ENCODE assay signal across 15 cellular contexts in genomic region chr5:169719360-169720314, GRCh38.
DNase-seq lines count a peak whose midpoint lies in the region; ATAC-seq and TF ChIP-seq lines count a peak whose summit lies in the region.
"Had no signal": no experiment of that assay in that cellular context is flagged by ENCODE, and none has a peak within 500 bp of the region (broad histone marks: within the 10 kb centered on the region; RNA-seq: fewer than 3 reads in every experiment).

No MANE protein-coding gene starts in this region.

- intact Hi-C loops in breast epithelium (cut with DNase I; ENCODE audit: low total_unique reads), result no loop called here

- POLR2A ChIA-PET in GM10248 (lab: Yijun Ruan, JAX), result no interaction called here

- H3K36me3 ChIP-seq in breast epithelium, result no peaks in the 10 kb centered on the region

- H3K27me3 ChIP-seq in breast epithelium, result no peaks in the 10 kb centered on the region

- CTCF ChIA-PET in GM10248 (lab: Yijun Ruan, JAX), result interaction anchor here (0.9 to 3.7 kb wide), 6 partner anchors 8 to 107 kb away, joined by 3 to 12 read pairs (median 3); no protein-coding TSS in a partner anchor

- H3K4me3 ChIP-seq in breast epithelium, result no peak overlapping the region
- H3K4me3 ChIP-seq: psoas muscle had no signal

- no peaks in the 10 kb centered on the region for H3K9me3 ChIP-seq in breast epithelium
- H3K9me3 ChIP-seq: psoas muscle had no signal

- ATAC-seq in GM18909 (IDR thresholded peaks at IDR 0.05; ENCODE audit: poor library complexity, unreplicated experiment) (peak; percentile 60), GM21786 (IDR thresholded peaks at IDR 0.05; ENCODE audit: unreplicated experiment) (peak; percentile 74), HG03354 (IDR thresholded peaks at IDR 0.05; ENCODE audit: poor library complexity, severe bottlenecking, unreplicated experiment) (peak; percentile 63)
- ATAC-seq: psoas muscle had no signal

- no peaks in the 10 kb centered on the region for H3K4me1 ChIP-seq in breast epithelium
- H3K4me1 ChIP-seq: psoas muscle had no signal

- TF ChIP-seq POLR2A in breast epithelium (IDR thresholded peaks at IDR 0.05), result no peak

- TF ChIP-seq CTCF in GM10248 (IDR thresholded peaks at IDR 0.05; ENCODE audit: control extremely low read depth, extremely low read depth, low read depth, missing control alignments) (no peak), breast epithelium (IDR thresholded peaks at IDR 0.05) (no peak)

- no peak overlapping the region for H3K27ac ChIP-seq in breast epithelium
- H3K27ac ChIP-seq: psoas muscle had no signal

- DNase-seq in GM10248 (ENCODE audit: extremely low spot score) (peak; percentile 36), NOMO-1 (lab: John Stamatoyannopoulos, UW; ENCODE audit: unreplicated experiment in 2 of 2) (no peak), glomerular visceral epithelial cell (ENCODE audit: extremely low spot score) (no peak), breast epithelium (ENCODE audit: low spot score in 2 of 2) (no peak), DMS 273 (lab: John Stamatoyannopoulos, UW; ENCODE audit: unreplicated experiment) (no peak)
- DNase-seq: activated gamma-delta T cell treated with Interleukin-2 at 50 U/mL for 16 hours; central memory CD4-positive, alpha-beta T cell; erythroblast; NCI-H1105 treated with DMSO at 0.1 percent for 48 hours; NCI-H774; psoas muscle; substantia nigra had no signal
